Comparison of ENCODE assay signal across 9 cellular contexts in the genomic region with DNA sequence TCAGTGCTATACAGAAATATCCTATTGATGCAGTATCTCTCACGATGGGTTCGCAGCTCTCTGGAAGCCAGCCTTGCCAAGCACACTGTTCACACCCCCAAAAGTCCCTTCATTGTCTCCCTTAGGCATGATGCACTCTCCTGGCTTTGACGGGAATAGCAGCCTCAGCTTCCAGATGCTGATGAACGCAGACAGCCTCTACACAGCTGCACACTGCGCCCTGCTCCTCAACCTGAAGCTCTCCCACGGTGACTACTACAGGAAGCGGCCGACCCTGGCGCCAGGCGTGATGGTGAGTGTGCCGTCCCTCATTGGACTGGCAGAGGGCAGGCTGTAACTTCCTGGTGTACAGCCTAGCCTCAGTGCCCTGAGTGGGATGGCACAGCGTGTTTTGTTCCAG.
DNase-seq lines count a peak whose midpoint lies in the region; ATAC-seq and TF ChIP-seq lines count a peak whose summit lies in the region.
"Had no signal": no experiment of that assay in that cellular context is flagged by ENCODE, and none has a peak within 500 bp of the region (broad histone marks: within the 10 kb centered on the region; RNA-seq: fewer than 3 reads in every experiment).

No MANE protein-coding gene starts in this region.

- no peak overlapping the region for H3K27ac ChIP-seq in body of pancreas

- no peak for DNase-seq in natural killer cell treated with Interleukin-12 subunit alpha and Interleukin-12 subunit beta and Interleukin-15 and Interleukin-18, amount 100 ng/mL, for 72 hours (ENCODE audit: low spot score)
- no peak for DNase-seq in natural killer cell
- peak; percentile 24 to 49 (median 32) for DNase-seq in body of pancreas
- DNase-seq in kidney epithelial cell (ENCODE audit: low read depth): no peak
- no peak for DNase-seq in mesenteric fat pad (ENCODE audit: low spot score)

- H3K4me1 ChIP-seq in body of pancreas: no peaks in the 10 kb centered on the region

- no peaks in the 10 kb centered on the region for H3K36me3 Mint-ChIP-seq in natural killer cell treated with Interleukin-12 subunit alpha and Interleukin-12 subunit beta and Interleukin-15 and Interleukin-18, amount 100 ng/mL, for 72 hours
- no peaks in the 10 kb centered on the region for H3K36me3 Mint-ChIP-seq in natural killer cell

- 51 to 80% methylated on average over 7 to 12 of the region's 12 CpGs for WGBS in body of pancreas, 2 donors

- no peak overlapping the region for H3K4me3 ChIP-seq in body of pancreas
- no peak overlapping the region for H3K4me3 ChIP-seq in kidney epithelial cell (ENCODE audit: low read depth, low read length)

- no peak overlapping the region for H3K27ac Mint-ChIP-seq in natural killer cell treated with Interleukin-12 subunit alpha and Interleukin-12 subunit beta and Interleukin-15 and Interleukin-18, amount 100 ng/mL, for 72 hours
- no peak overlapping the region for H3K27ac Mint-ChIP-seq in natural killer cell
- H3K27ac Mint-ChIP-seq: stimulated activated naive CD8-positive, alpha-beta T cell treated with anti-CD3 and anti-CD28 coated beads, Interleukin-15, Interleukin-2, amounts not matched to agents 100 ng/mL and 50 ng/mL, for 24 hours had no signal

- no peaks in the 10 kb centered on the region for H3K27me3 Mint-ChIP-seq in natural killer cell treated with Interleukin-12 subunit alpha and Interleukin-12 subunit beta and Interleukin-15 and Interleukin-18, amount 100 ng/mL, for 72 hours
- H3K27me3 Mint-ChIP-seq in natural killer cell (ENCODE audit: low read depth in 2 of 2): peaks cover 0 to 3% of the 10 kb centered on the region in 2 donors
- H3K27me3 Mint-ChIP-seq: stimulated activated naive CD8-positive, alpha-beta T cell treated with anti-CD3 and anti-CD28 coated beads, Interleukin-15, Interleukin-2, amounts not matched to agents 100 ng/mL and 50 ng/mL, for 24 hours had no signal

- H3K9me3 ChIP-seq in body of pancreas: no peaks in the 10 kb centered on the region

- H3K36me3 ChIP-seq in body of pancreas (replicated peaks in 1 of 2; ENCODE audit: insufficient read depth in 1 of 2, low read depth in 2 of 2) (no peaks in the 10 kb centered on the region), kidney epithelial cell (ENCODE audit: control insufficient read depth, insufficient read depth, low read length) (no peaks in the 10 kb centered on the region)

- H3K9me3 Mint-ChIP-seq in natural killer cell treated with Interleukin-12 subunit alpha and Interleukin-12 subunit beta and Interleukin-15 and Interleukin-18, amount 100 ng/mL, for 72 hours: no peaks in the 10 kb centered on the region
- no peaks in the 10 kb centered on the region for H3K9me3 Mint-ChIP-seq in natural killer cell
- H3K9me3 Mint-ChIP-seq: stimulated activated naive CD8-positive, alpha-beta T cell treated with anti-CD3 and anti-CD28 coated beads, Interleukin-15, Interleukin-2, amounts not matched to agents 100 ng/mL and 50 ng/mL, for 24 hours had no signal

- TF ChIP-seq CTCF in natural killer cell (IDR thresholded peaks at IDR 0.05): no peak
- TF ChIP-seq CTCF in body of pancreas (IDR thresholded peaks at IDR 0.05): peak in 5 of 7 experiments; percentile 13 to 48 (median 37)
- peak; percentile 22 for TF ChIP-seq CTCF in kidney epithelial cell (IDR thresholded peaks at IDR 0.05; ENCODE audit: insufficient read depth, low read length, poor library complexity, severe bottlenecking)

- peak; percentile 10 to 20 for ATAC-seq in natural killer cell treated with Interleukin-12 subunit alpha and Interleukin-12 subunit beta and Interleukin-15 and Interleukin-18, amount 100 ng/mL, for 72 hours
- ATAC-seq in natural killer cell: no peak
- ATAC-seq in body of pancreas: peak; percentile 42
- no peak for ATAC-seq in GM21515 (IDR thresholded peaks at IDR 0.05; ENCODE audit: unreplicated experiment)
- ATAC-seq in HG03159 (IDR thresholded peaks at IDR 0.05; ENCODE audit: unreplicated experiment): no peak
- no peak for ATAC-seq in HG03196 (IDR thresholded peaks at IDR 0.05; ENCODE audit: unreplicated experiment)

- no peak overlapping the region for H3K4me3 Mint-ChIP-seq in natural killer cell treated with Interleukin-12 subunit alpha and Interleukin-12 subunit beta and Interleukin-15 and Interleukin-18, amount 100 ng/mL, for 72 hours
- no peak overlapping the region for H3K4me3 Mint-ChIP-seq in natural killer cell
- H3K4me3 Mint-ChIP-seq: stimulated activated naive CD8-positive, alpha-beta T cell treated with anti-CD3 and anti-CD28 coated beads, Interleukin-15, Interleukin-2, amounts not matched to agents 100 ng/mL and 50 ng/mL, for 24 hours had no signal

- H3K27me3 ChIP-seq in body of pancreas (no peaks in the 10 kb centered on the region), kidney epithelial cell (ENCODE audit: control insufficient read depth, insufficient read depth, low read length) (no peaks in the 10 kb centered on the region)

- intact Hi-C loops in natural killer cell (cut with micrococcal nuclease) (no loop called here), body of pancreas (cut with DNase I) (no loop called here)

- H3K4me1 Mint-ChIP-seq in natural killer cell treated with Interleukin-12 subunit alpha and Interleukin-12 subunit beta and Interleukin-15 and Interleukin-18, amount 100 ng/mL, for 72 hours (ENCODE audit: low read depth in 2 of 2): no peaks in the 10 kb centered on the region
- H3K4me1 Mint-ChIP-seq in natural killer cell: no peaks in the 10 kb centered on the region

- TF ChIP-seq POLR2A in body of pancreas (IDR thresholded peaks at IDR 0.05): no peak

Comparison
In these comparisons a context has a peak if more than half of its experiments do, and no peak if none do; other contexts are left out.
1. ATAC-seq: peak in natural killer cell treated with Interleukin-12 subunit alpha and Interleukin-12 subunit beta and Interleukin-15 and Interleukin-18, amount 100 ng/mL, for 72 hours (2 of 2) and body of pancreas (single experiment); none in natural killer cell (0 of 3), GM21515 (single experiment), HG03159 (single experiment) and HG03196 (single experiment).
2. DNase-seq: peak in body of pancreas (4 of 4); none in natural killer cell treated with Interleukin-12 subunit alpha and Interleukin-12 subunit beta and Interleukin-15 and Interleukin-18, amount 100 ng/mL, for 72 hours (single experiment), natural killer cell (single experiment), kidney epithelial cell (single experiment) and mesenteric fat pad (single experiment).